ENCODE assay signal across 1 cellular context in genomic region chr17:4782652-4783051, GRCh38.
TF ChIP-seq lines count a peak whose summit lies in the region.

No MANE protein-coding gene starts in this region.

TF ChIP-seq in IMR-90, 13 proteins besides CTCF, POLR2A, EP300 and RAD21 (continued from another document):
- peak; percentile 25; the same call in 1 of the 2 replicates for TF ChIP-seq USF2 (IDR thresholded peaks at IDR 0.05; ENCODE audit: low read depth, low read length)
